Comparison of ENCODE assay signal across 8 cellular contexts in genomic region chr5:65927497-65928340, GRCh38. TPM values are rescaled to one million over a fixed set of nuclear protein-coding genes. Genes with fewer than 3 reads are reported as not detected.
A peak's percentile ranks its signal among the peaks of the same experiment; 100 is the strongest.
DNase-seq lines count a peak whose midpoint lies in the region; ATAC-seq and TF ChIP-seq lines count a peak whose summit lies in the region.

No MANE protein-coding gene starts in this region.

- H3K4me3 Mint-ChIP-seq in activated T-helper 1 cell treated with anti-CD3 and anti-CD28 coated beads, Interleukin-12 subunit alpha, Interleukin-12 subunit beta, Interleukin-2, Interleukin-4 antibody, amounts not matched to agents 30 ng/mL and 10 ng/mL and 1 ng/mL, durations not matched to agents 14 hours and 24 hours and 36 hours: peak overlapping the region; percentile 98
- H3K4me3 Mint-ChIP-seq in progenitor cell of endocrine pancreas (ENCODE audit: low read depth): peak overlapping the region; percentile 83

- DNase-seq in AG08396 (ENCODE audit: low spot score): peak; percentile 66
- DNase-seq in Kasumi-1 (lab: John Stamatoyannopoulos, UW): peak; percentile 52 to 66
- peak; percentile 9 for DNase-seq in activated T-helper 1 cell treated with anti-CD3 and anti-CD28 coated beads, Interleukin-12 subunit alpha, Interleukin-12 subunit beta, Interleukin-2, Interleukin-4 antibody, amounts not matched to agents 30 ng/mL and 10 ng/mL and 1 ng/mL, durations not matched to agents 14 hours and 24 hours and 36 hours (ENCODE audit: low spot score)
- peak; percentile 46 for DNase-seq in foreskin melanocyte
- DNase-seq in progenitor cell of endocrine pancreas (ENCODE audit: low spot score, unreplicated experiment): no peak
- DNase-seq in NCI-H2081 (lab: John Stamatoyannopoulos, UW): no peak
- DNase-seq in NCI-H2171 (lab: John Stamatoyannopoulos, UW): no peak

- H3K4me1 Mint-ChIP-seq in activated T-helper 1 cell treated with anti-CD3 and anti-CD28 coated beads, Interleukin-12 subunit alpha, Interleukin-12 subunit beta, Interleukin-2, Interleukin-4 antibody, amounts not matched to agents 30 ng/mL and 10 ng/mL and 1 ng/mL, durations not matched to agents 14 hours and 24 hours and 36 hours (ENCODE audit: low read depth): peaks cover 48% of the 10 kb centered on the region
- peaks cover 29% of the 10 kb centered on the region for H3K4me1 Mint-ChIP-seq in progenitor cell of endocrine pancreas (ENCODE audit: low read depth)

- no peak for TF ChIP-seq CTCF in progenitor cell of endocrine pancreas (IDR thresholded peaks at IDR 0.05; ENCODE audit: unreplicated experiment)

- peak overlapping the region; percentile 94 for H3K27ac Mint-ChIP-seq in activated T-helper 1 cell treated with anti-CD3 and anti-CD28 coated beads, Interleukin-12 subunit alpha, Interleukin-12 subunit beta, Interleukin-2, Interleukin-4 antibody, amounts not matched to agents 30 ng/mL and 10 ng/mL and 1 ng/mL, durations not matched to agents 14 hours and 24 hours and 36 hours
- H3K27ac Mint-ChIP-seq in progenitor cell of endocrine pancreas: peak overlapping the region; percentile 95

- no peaks in the 10 kb centered on the region for H3K9me3 Mint-ChIP-seq in activated T-helper 1 cell treated with anti-CD3 and anti-CD28 coated beads, Interleukin-12 subunit alpha, Interleukin-12 subunit beta, Interleukin-2, Interleukin-4 antibody, amounts not matched to agents 30 ng/mL and 10 ng/mL and 1 ng/mL, durations not matched to agents 14 hours and 24 hours and 36 hours
- no peaks in the 10 kb centered on the region for H3K9me3 Mint-ChIP-seq in progenitor cell of endocrine pancreas (ENCODE audit: low read depth)

- peaks cover 21% of the 10 kb centered on the region for H3K27me3 Mint-ChIP-seq in activated T-helper 1 cell treated with anti-CD3 and anti-CD28 coated beads, Interleukin-12 subunit alpha, Interleukin-12 subunit beta, Interleukin-2, Interleukin-4 antibody, amounts not matched to agents 30 ng/mL and 10 ng/mL and 1 ng/mL, durations not matched to agents 14 hours and 24 hours and 36 hours (ENCODE audit: insufficient read depth)
- no peaks in the 10 kb centered on the region for H3K27me3 Mint-ChIP-seq in progenitor cell of endocrine pancreas

- intact Hi-C loops in activated T-helper 1 cell treated with anti-CD3 and anti-CD28 coated beads, Interleukin-12 subunit alpha, Interleukin-12 subunit beta, Interleukin-2, Interleukin-4 antibody, amounts not matched to agents 30 ng/mL and 10 ng/mL and 1 ng/mL, durations not matched to agents 14 hours and 24 hours and 36 hours (cut with micrococcal nuclease): loop anchor here (1.0 to 5.0 kb wide), 11 partner anchors 15 to 1160 kb away; partner anchors contain the start of genes CWC27, NLN, SGTB and SREK1

- H3K36me3 Mint-ChIP-seq in activated T-helper 1 cell treated with anti-CD3 and anti-CD28 coated beads, Interleukin-12 subunit alpha, Interleukin-12 subunit beta, Interleukin-2, Interleukin-4 antibody, amounts not matched to agents 30 ng/mL and 10 ng/mL and 1 ng/mL, durations not matched to agents 14 hours and 24 hours and 36 hours (ENCODE audit: low read depth): peaks cover 10% of the 10 kb centered on the region
- H3K36me3 Mint-ChIP-seq in progenitor cell of endocrine pancreas (ENCODE audit: insufficient read depth): peaks cover 4% of the 10 kb centered on the region

- peak; percentile 18 for ATAC-seq in GM18498 (IDR thresholded peaks at IDR 0.05; ENCODE audit: unreplicated experiment)

RNA-seq across cellular contexts. Expression of gene ERBIN, which starts 1.3 kb away (rescaled TPM):
- 29.8 and 32.9 TPM in 2 replicates for total RNA-seq in activated T-helper 1 cell treated with anti-CD3 and anti-CD28 coated beads, Interleukin-12 subunit alpha, Interleukin-12 subunit beta, Interleukin-2, Interleukin-4 antibody, amounts not matched to agents 30 ng/mL and 10 ng/mL and 1 ng/mL, durations not matched to agents 14 hours and 24 hours and 36 hours
- total RNA-seq in progenitor cell of endocrine pancreas: 77.4 and 84.6 TPM in 2 replicates

Comparison
In these comparisons a context has a peak if more than half of its experiments do, and no peak if none do; other contexts are left out.
1. DNase-seq: peak in AG08396 (single experiment), Kasumi-1 (2 of 2), activated T-helper 1 cell treated with anti-CD3 and anti-CD28 coated beads, Interleukin-12 subunit alpha, Interleukin-12 subunit beta, Interleukin-2, Interleukin-4 antibody, amounts not matched to agents 30 ng/mL and 10 ng/mL and 1 ng/mL, durations not matched to agents 14 hours and 24 hours and 36 hours (single experiment) and foreskin melanocyte (single experiment); none in progenitor cell of endocrine pancreas (single experiment), NCI-H2081 (0 of 2) and NCI-H2171 (single experiment).